ENCODE assay signal across 8 cellular contexts in the genomic region with DNA sequence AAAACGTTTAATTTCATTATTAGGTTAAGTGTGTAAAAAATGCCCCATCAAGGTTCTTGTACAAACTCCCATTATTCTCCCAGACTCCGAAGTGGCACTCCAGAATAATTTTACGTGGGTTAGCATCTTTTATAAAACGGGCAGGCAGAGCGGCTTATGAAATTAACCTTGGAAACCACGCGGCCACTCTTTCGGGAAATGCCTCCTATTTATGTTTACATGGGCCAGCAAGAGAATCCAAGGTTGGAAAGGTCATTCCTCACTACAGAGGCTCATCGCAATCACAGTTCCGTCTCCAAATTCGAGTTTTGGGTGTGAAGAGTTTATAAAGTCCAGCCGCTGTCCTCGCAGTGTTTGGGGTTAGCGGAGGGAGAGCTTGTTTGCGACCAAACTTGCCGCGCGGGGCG. TPM values are rescaled to one million over a fixed set of nuclear protein-coding genes. Genes with fewer than 3 reads are reported as not detected.
DNase-seq lines count a peak whose midpoint lies in the region; ATAC-seq and TF ChIP-seq lines count a peak whose summit lies in the region.

No MANE protein-coding gene starts in this region.

- no peak for DNase-seq in activated naive CD4-positive, alpha-beta T cell treated with Interleukin-2 at 50 U/mL for 16 hours
- DNase-seq in activated naive CD8-positive, alpha-beta T cell treated with anti-CD3 and anti-CD28 coated beads, Interleukin-2, amount 50 U/mL, for 16 hours (ENCODE audit: low read depth, low spot score): peak; percentile 11
- DNase-seq in right lobe of liver: peak in 2 of 3 donors; percentile 50 to 81
- DNase-seq in GM10266 (ENCODE audit: extremely low spot score): no peak
- no peak for DNase-seq in COR-L47 (lab: John Stamatoyannopoulos, UW)
- no peak for DNase-seq in SK-N-DZ (ENCODE audit: low spot score)

- peak; percentile 11 to 47 (median 36) for ATAC-seq in right lobe of liver

- H3K27ac ChIP-seq in right lobe of liver (peak overlapping the region; percentile 92 to 97 (median 96)), urinary bladder (ENCODE audit: low read depth) (peak overlapping the region; percentile 91)

- H3K4me1 Mint-ChIP-seq in activated naive CD4-positive, alpha-beta T cell treated with anti-CD3 and anti-CD28 coated beads, Interleukin-2, amount 50 U/mL, for 24 hours: peaks cover 14% of the 10 kb centered on the region

- H3K9me3 ChIP-seq in right lobe of liver: no peaks in the 10 kb centered on the region

- no peaks in the 10 kb centered on the region for H3K36me3 Mint-ChIP-seq in activated naive CD4-positive, alpha-beta T cell treated with anti-CD3 and anti-CD28 coated beads, Interleukin-2, amount 50 U/mL, for 24 hours

- H3K36me3 ChIP-seq in right lobe of liver (no peaks in the 10 kb centered on the region), urinary bladder (ENCODE audit: insufficient read depth) (no peaks in the 10 kb centered on the region)

- peaks cover 0 to 28% (median 13%) of the 10 kb centered on the region in 4 donors for H3K4me1 ChIP-seq in right lobe of liver
- H3K4me1 ChIP-seq in urinary bladder (ENCODE audit: insufficient read depth): no peaks in the 10 kb centered on the region

- H3K4me3 ChIP-seq in right lobe of liver: peak overlapping the region; percentile 53 to 90 (median 77)
- peak overlapping the region; percentile 61 for H3K4me3 ChIP-seq in urinary bladder (ENCODE audit: low read depth, low read length)

- TF ChIP-seq POLR2A in right lobe of liver (IDR thresholded peaks at IDR 0.05): no peak

- peak overlapping the region; percentile 79 for H3K27ac Mint-ChIP-seq in activated naive CD4-positive, alpha-beta T cell treated with anti-CD3 and anti-CD28 coated beads, Interleukin-2, amount 50 U/mL, for 24 hours

- TF ChIP-seq CTCF in right lobe of liver (IDR thresholded peaks at IDR 0.05) (no peak), GM10266 (IDR thresholded peaks at IDR 0.05; ENCODE audit: control insufficient read depth, insufficient read depth, low read depth, missing control alignments) (no peak)

- no peaks in the 10 kb centered on the region for H3K27me3 ChIP-seq in right lobe of liver

- WGBS in right lobe of liver (ENCODE audit: insufficient coverage, low coverage, low lambda C conversion rate, missing lambda C conversion rate): under 1% methylated on average over 13 of the region's 19 CpGs
- 3% methylated on average over 19 of the region's 19 CpGs for WGBS in urinary bladder

- peak overlapping the region; percentile 85 for H3K4me3 Mint-ChIP-seq in activated naive CD4-positive, alpha-beta T cell treated with anti-CD3 and anti-CD28 coated beads, Interleukin-2, amount 50 U/mL, for 24 hours

- intact Hi-C loops in right lobe of liver (cut with DNase I): no loop called here

- no peaks in the 10 kb centered on the region for H3K9me3 Mint-ChIP-seq in activated naive CD4-positive, alpha-beta T cell treated with anti-CD3 and anti-CD28 coated beads, Interleukin-2, amount 50 U/mL, for 24 hours

- H3K27me3 Mint-ChIP-seq in activated naive CD4-positive, alpha-beta T cell treated with anti-CD3 and anti-CD28 coated beads, Interleukin-2, amount 50 U/mL, for 24 hours: no peaks in the 10 kb centered on the region

RNA-seq across cellular contexts. Expression of a gene that starts 1.2 kb away (rescaled TPM):
- 10 to 100 TPM; 32.3 to 51.1 (median 45.7) TPM for total RNA-seq in right lobe of liver
- total RNA-seq in urinary bladder: 38.2 TPM
- 111 TPM for polyA plus RNA-seq in urinary bladder
- 72.2 and 75.4 TPM in 2 replicates for polyA plus RNA-seq in SK-N-DZ (2014; cell fraction: cytosol; rRNA removed)
- polyA plus RNA-seq in SK-N-DZ (2014; cell fraction: nucleus; rRNA removed): 98.5 and 109 TPM in 2 replicates

Comparison
In these comparisons a context has a peak if more than half of its experiments do, and no peak if none do; other contexts are left out.
1. DNase-seq: peak in activated naive CD8-positive, alpha-beta T cell treated with anti-CD3 and anti-CD28 coated beads, Interleukin-2, amount 50 U/mL, for 16 hours (single experiment) and right lobe of liver (2 of 3); none in activated naive CD4-positive, alpha-beta T cell treated with Interleukin-2 at 50 U/mL for 16 hours (single experiment), GM10266 (single experiment), COR-L47 (single experiment) and SK-N-DZ (single experiment).